27 cellular contexts compared by ENCODE assay signal in genomic region chr9:99095565-99095964, GRCh38.
"Had no signal": no experiment of that assay in that cellular context is flagged by ENCODE, and none has a peak within 500 bp of the region (broad histone marks: within the 10 kb centered on the region; RNA-seq: fewer than 3 reads in every experiment).

No MANE protein-coding gene starts in this region.

- H3K36me3 ChIP-seq: adrenal gland, brain microvascular endothelial cell, SJCRH30 had no signal

- H3K27me3 Mint-ChIP-seq: activated CD4-positive, alpha-beta T cell treated with anti-CD3 and anti-CD28 coated beads, Interleukin-2, amount 10 ng/mL, durations not matched to agents 24 days and 14 days; activated T-helper 17 cell treated with anti-CD3 and anti-CD28 coated beads, Interleukin-2, amount 50 U/mL, for 72 hours had no signal

- H3K27ac ChIP-seq: adrenal gland, brain microvascular endothelial cell, SJCRH30, SK-N-MC had no signal

- ATAC-seq: activated T-helper 17 cell treated with anti-CD3 and anti-CD28 coated beads, Interleukin-2, amount 50 U/mL, for 72 hours; Panc1 had no signal

- H3K4me1 ChIP-seq: adrenal gland had no signal

- H3K9me3 ChIP-seq: adrenal gland, SJCRH30 had no signal

- H3K4me3 ChIP-seq: adrenal gland, SJCRH30, SK-N-MC had no signal

- FAIRE-seq: TTC549 had no signal

- H3K27ac Mint-ChIP-seq: activated CD4-positive, alpha-beta T cell treated with anti-CD3 and anti-CD28 coated beads, Interleukin-2, amount 10 ng/mL, durations not matched to agents 24 days and 14 days; activated naive CD8-positive, alpha-beta T cell treated with anti-CD3 and anti-CD28 coated beads for 36 hours had no signal

- H3K9me3 Mint-ChIP-seq: activated T-helper 17 cell treated with anti-CD3 and anti-CD28 coated beads, Interleukin-2, amount 50 U/mL, for 72 hours had no signal

- H3K4me3 Mint-ChIP-seq: activated CD4-positive, alpha-beta T cell treated with anti-CD3 and anti-CD28 coated beads, Interleukin-2, amount 10 ng/mL, durations not matched to agents 24 days and 14 days; activated naive CD8-positive, alpha-beta T cell treated with anti-CD3 and anti-CD28 coated beads for 36 hours; activated T-helper 17 cell treated with anti-CD3 and anti-CD28 coated beads, Interleukin-2, amount 50 U/mL, for 72 hours had no signal

- DNase-seq: activated CD4-positive, alpha-beta T cell treated with anti-CD3 and anti-CD28 coated beads, Interleukin-2, amount 10 ng/mL, durations not matched to agents 24 days and 14 days; activated CD4-positive, alpha-beta T cell treated with anti-CD3 and anti-CD28 coated beads, Interleukin-2, amount 50 U/mL, for 4 hours; activated CD8-positive, alpha-beta memory T cell treated with anti-CD3 and anti-CD28 coated beads, Interleukin-2, amount 50 U/mL, for 4 hours; activated effector memory CD4-positive, alpha-beta T cell treated with anti-CD3 and anti-CD28 coated beads, Interleukin-2, amount 50 U/mL, for 16 hours; activated naive CD4-positive, alpha-beta T cell; activated naive CD4-positive, alpha-beta T cell treated with anti-CD3 and anti-CD28 coated beads, Interleukin-2, amount 50 U/mL, for 16 hours; activated naive CD8-positive, alpha-beta T cell treated with anti-CD3 and anti-CD28 coated beads for 36 hours; activated T-cell treated with anti-CD3 and anti-CD28 coated beads, Interleukin-2, amount 50 U/mL, for 48 hours; adrenal gland; brain microvascular endothelial cell; central memory CD4-positive, alpha-beta T cell; Kasumi-1; MM.1S; MV-4-11; NCI-H1092; NCI-H1436 treated with DMSO at 0.1 percent for 48 hours; NCI-H1694 treated with DMSO at 0.1 percent for 48 hours; NCI-H2029; NCI-H345; NCI-H524 treated with DMSO at 0.1 percent for 48 hours; SHP77; SJCRH30; T1000 had no signal

- H3K27me3 ChIP-seq: adrenal gland, brain microvascular endothelial cell, SJCRH30 had no signal
